In genomic region chr17:17940451-17940911, GRCh38 we compare ENCODE assay signal across 12 cellular contexts. TPM values are rescaled to one million over a fixed set of nuclear protein-coding genes. Genes with fewer than 3 reads are reported as not detected.
A peak's percentile ranks its signal among the peaks of the same experiment; 100 is the strongest.
DNase-seq lines count a peak whose midpoint lies in the region; ATAC-seq, FAIRE-seq and TF ChIP-seq lines count a peak whose summit lies in the region.
"Had no signal": no experiment of that assay in that cellular context is flagged by ENCODE, and none has a peak within 500 bp of the region (broad histone marks: within the 10 kb centered on the region; RNA-seq: fewer than 3 reads in every experiment).

No MANE protein-coding gene starts in this region.

- no peaks in the 10 kb centered on the region for H3K9me3 ChIP-seq in sigmoid colon
- H3K9me3 ChIP-seq in right lobe of liver: no peaks in the 10 kb centered on the region

- peaks cover 0 to 85% (median 59%) of the 10 kb centered on the region in 4 donors for H3K4me1 ChIP-seq in sigmoid colon
- H3K4me1 ChIP-seq in right lobe of liver: peaks cover 0 to 6% (median 3%) of the 10 kb centered on the region in 4 donors

- no peak overlapping the region for H3K4me3 ChIP-seq in sigmoid colon
- no peak overlapping the region for H3K4me3 ChIP-seq in right lobe of liver

- intact Hi-C loops in sigmoid colon (cut with DNase I) (no loop called here), right lobe of liver (cut with DNase I) (no loop called here)

- H3K27me3 ChIP-seq in sigmoid colon (no peaks in the 10 kb centered on the region), right lobe of liver (no peaks in the 10 kb centered on the region)

- TF ChIP-seq CTCF in sigmoid colon (IDR thresholded peaks at IDR 0.05) (no peak), right lobe of liver (IDR thresholded peaks at IDR 0.05) (no peak)

- ATAC-seq in HG02763 (IDR thresholded peaks at IDR 0.05; ENCODE audit: unreplicated experiment) (no peak), GM21528 (IDR thresholded peaks at IDR 0.05; ENCODE audit: low FRiP score, unreplicated experiment) (no peak), right lobe of liver (no peak)

- H3K27ac ChIP-seq in epithelial cell of prostate (peak overlapping the region; percentile 86), sigmoid colon (peak overlapping the region in 3 of 4 donors; percentile 38 to 46 (median 39)), right lobe of liver (no peak overlapping the region)

- TF ChIP-seq POLR2A in sigmoid colon (IDR thresholded peaks at IDR 0.05) (no peak), right lobe of liver (IDR thresholded peaks at IDR 0.05) (no peak)

- peak; percentile 54 to 77 for DNase-seq in NCI-H524 (lab: John Stamatoyannopoulos, UW)
- no peak for DNase-seq in epithelial cell of prostate (ENCODE audit: low read depth, low spot score)
- no peak for DNase-seq in sigmoid colon
- no peak for DNase-seq in HuH-7 (ENCODE audit: low spot score)
- DNase-seq in right lobe of liver: no peak
- DNase-seq: activated CD4-positive, alpha-beta T cell treated with anti-CD3 and anti-CD28 coated beads for 1 hour; activated naive CD8-positive, alpha-beta T cell treated with anti-CD3 and anti-CD28 coated beads, Interleukin-2, amount 10 ng/mL, durations not matched to agents 7 days and 5 days; GF-D8; nephron progenitor cell had no signal

- peak; percentile 100 for FAIRE-seq in G401.6 (lab: Jason Lieb, UNC)

- H3K36me3 ChIP-seq in sigmoid colon (no peaks in the 10 kb centered on the region), right lobe of liver (no peaks in the 10 kb centered on the region)

- TF ChIP-seq EP300 in sigmoid colon (IDR thresholded peaks at IDR 0.05): no peak

- WGBS in sigmoid colon, 2 donors: 53 to 59% methylated on average over 3 of the region's 3 CpGs
- WGBS in right lobe of liver (ENCODE audit: insufficient coverage, low coverage, low lambda C conversion rate, missing lambda C conversion rate): 85% methylated on average over 3 of the region's 3 CpGs

RNA-seq across cellular contexts. Expression of gene TOM1L2, which starts 31.7 kb away (rescaled TPM):
- total RNA-seq in sigmoid colon: 100 to 1,000 TPM in 1 of 4 donors, 10 to 100 TPM in 3; 38.2 to 215 (median 66.2) TPM
- polyA plus RNA-seq in sigmoid colon: 10 to 100 TPM; 13.8 to 43.3 (median 29.6) TPM
- total RNA-seq in right lobe of liver: 10 to 100 TPM; 13.5 to 21.2 (median 16.0) TPM

RNA-seq across cellular contexts. Expression of gene DRC3, which starts 32.2 kb away (rescaled TPM):
- total RNA-seq in sigmoid colon (1 to 10 TPM in 3 of 4 donors, under 1 TPM in 1; 0.36 to 6.1 (median 1.8) TPM), right lobe of liver (under 1 TPM; 0.25 to 0.98 (median 0.72) TPM)
- polyA plus RNA-seq in sigmoid colon: under 1 TPM in 1 of 3 donors, not detected in 2; 0.83 TPM

Comparison
In these comparisons a context has a peak if more than half of its experiments do, and no peak if none do; other contexts are left out.
1. DNase-seq: peak in NCI-H524 (2 of 2); none in epithelial cell of prostate (single experiment), sigmoid colon (single experiment), HuH-7 (single experiment) and right lobe of liver (0 of 3).
2. H3K27ac ChIP-seq: peak in epithelial cell of prostate (single experiment) and sigmoid colon (3 of 4); none in right lobe of liver (0 of 3).